In genomic region chr19:1863638-1864479, GRCh38 we compare ENCODE assay signal across 8 cellular contexts. TPM values are rescaled to one million over a fixed set of nuclear protein-coding genes. Genes with fewer than 3 reads are reported as not detected.
A peak's percentile ranks its signal among the peaks of the same experiment; 100 is the strongest.
DNase-seq lines count a peak whose midpoint lies in the region; ATAC-seq and TF ChIP-seq lines count a peak whose summit lies in the region.

No MANE protein-coding gene starts in this region.

- peak; percentile 56 for ATAC-seq in GM19025 (IDR thresholded peaks at IDR 0.05; ENCODE audit: low read depth, unreplicated experiment)
- ATAC-seq in HG03196 (IDR thresholded peaks at IDR 0.05; ENCODE audit: unreplicated experiment) = peak; percentile 53
- ATAC-seq in activated CD4-positive, alpha-beta T cell treated with anti-CD3 and anti-CD28 coated beads for 36 hours = peak; percentile 75

- peak overlapping the region; percentile 72 for H3K27ac Mint-ChIP-seq in activated CD4-positive, alpha-beta T cell treated with anti-CD3 and anti-CD28 coated beads for 36 hours
- H3K27ac Mint-ChIP-seq in chondrocyte (ENCODE audit: unreplicated experiment) = peak overlapping the region; percentile 73

- POLR2A ChIA-PET in activated CD4-positive, alpha-beta T cell treated with anti-CD3 and anti-CD28 coated beads for 36 hours (lab: Charles Lee) = interaction anchor here (0.9 to 1.0 kb wide), 2 partner anchors 11 to 13 kb away, joined by 3 to 4 read pairs; no protein-coding TSS in a partner anchor

- peaks cover 37% of the 10 kb centered on the region for H3K4me1 Mint-ChIP-seq in activated CD4-positive, alpha-beta T cell treated with anti-CD3 and anti-CD28 coated beads for 36 hours
- peaks cover 28% of the 10 kb centered on the region for H3K4me1 Mint-ChIP-seq in chondrocyte (ENCODE audit: low read depth)

- intact Hi-C loops in activated CD4-positive, alpha-beta T cell treated with anti-CD3 and anti-CD28 coated beads for 36 hours (cut with DNase I, micrococcal nuclease) = loop anchor here (1.0 to 5.0 kb wide), 23 partner anchors 9 to 1642 kb away; partner anchors contain the start of genes ADAT3 (in 2 of the 2), REXO1 (in 2 of the 2), SCAMP4 (in 2 of the 2) and ABHD17A (in 1 of the 2)

- peak overlapping the region; percentile 68 for H3K4me3 Mint-ChIP-seq in activated CD4-positive, alpha-beta T cell treated with anti-CD3 and anti-CD28 coated beads for 36 hours
- H3K4me3 Mint-ChIP-seq in chondrocyte (ENCODE audit: unreplicated experiment) = peak overlapping the region; percentile 72

- DNase-seq in AG09319 (ENCODE audit: extremely low read depth, low read depth) = peak; percentile 90
- DNase-seq in NCI-H345 treated with DMSO at 0.1 percent for 48 hours (lab: John Stamatoyannopoulos, UW; ENCODE audit: unreplicated experiment) = peak; percentile 75
- DNase-seq in activated CD4-positive, alpha-beta T cell treated with anti-CD3 and anti-CD28 coated beads for 36 hours = peak; percentile 97
- DNase-seq in chondrocyte (ENCODE audit: low spot score) = peak; percentile 94
- DNase-seq in left kidney (ENCODE audit: low read depth, low spot score) = peak; percentile 97
- DNase-seq in stimulated activated CD4-positive, alpha-beta T cell treated with anti-CD3 and anti-CD28 coated beads, Interleukin-1b, Interleukin-23, amount 100 ng/mL, for 4 hours (ENCODE audit: low read depth in 2 of 2) = peak; percentile 88 to 94

- peaks cover 8% of the 10 kb centered on the region for H3K36me3 Mint-ChIP-seq in activated CD4-positive, alpha-beta T cell treated with anti-CD3 and anti-CD28 coated beads for 36 hours (ENCODE audit: low read depth)
- no peaks in the 10 kb centered on the region for H3K36me3 Mint-ChIP-seq in chondrocyte (ENCODE audit: low read depth)

- H3K9me3 Mint-ChIP-seq in activated CD4-positive, alpha-beta T cell treated with anti-CD3 and anti-CD28 coated beads for 36 hours (ENCODE audit: low read depth) = no peaks in the 10 kb centered on the region
- H3K9me3 Mint-ChIP-seq in chondrocyte (ENCODE audit: low read depth) = no peaks in the 10 kb centered on the region

- no peak for TF ChIP-seq CTCF in AG09319 (IDR thresholded peaks at IDR 0.05; ENCODE audit: low read depth, low read length)
- no peak for TF ChIP-seq CTCF in chondrocyte (IDR thresholded peaks at IDR 0.05)

- CTCF ChIA-PET in activated CD4-positive, alpha-beta T cell treated with anti-CD3 and anti-CD28 coated beads for 36 hours (lab: Charles Lee) = interaction anchor here (1.0 to 1.7 kb wide), 2 partner anchors 11 to 22 kb away, joined by 3 to 8 read pairs; partner anchors contain the start of gene ABHD17A

- H3K27me3 Mint-ChIP-seq in activated CD4-positive, alpha-beta T cell treated with anti-CD3 and anti-CD28 coated beads for 36 hours = no peaks in the 10 kb centered on the region
- no peaks in the 10 kb centered on the region for H3K27me3 Mint-ChIP-seq in chondrocyte (ENCODE audit: low read depth)

RNA-seq across cellular contexts. Expression of gene KLF16, which starts 0.5 kb away (rescaled TPM):
- 10 to 100 TPM; 22.5 to 28.8 TPM for total RNA-seq in activated CD4-positive, alpha-beta T cell treated with anti-CD3 and anti-CD28 coated beads for 36 hours
- 25.0 to 38.9 TPM (median 38.9 TPM) in 3 replicates for total RNA-seq in chondrocyte

RNA-seq across cellular contexts. Expression of gene REXO1, which starts 15.6 kb away (rescaled TPM):
- total RNA-seq in activated CD4-positive, alpha-beta T cell treated with anti-CD3 and anti-CD28 coated beads for 36 hours = 10 to 100 TPM; 39.3 to 49.8 TPM
- total RNA-seq in chondrocyte = 22.2 to 24.9 TPM (median 24.9 TPM) in 3 replicates

RNA-seq across cellular contexts. Expression of gene ABHD17A, which starts 21.4 kb away (rescaled TPM):
- 10 to 100 TPM; 84.5 to 88.5 TPM for total RNA-seq in activated CD4-positive, alpha-beta T cell treated with anti-CD3 and anti-CD28 coated beads for 36 hours
- total RNA-seq in chondrocyte = 54.6 to 60.2 TPM (median 54.6 TPM) in 3 replicates

RNA-seq across cellular contexts. Expression of gene ADAT3, which starts 41.3 kb away (rescaled TPM):
- total RNA-seq in activated CD4-positive, alpha-beta T cell treated with anti-CD3 and anti-CD28 coated beads for 36 hours = 1 to 10 TPM; 5.6 to 6.1 TPM
- 3.2 to 4.3 TPM (median 3.6 TPM) in 3 replicates for total RNA-seq in chondrocyte

RNA-seq across cellular contexts. Expression of gene SCAMP4, which starts 41.3 kb away (rescaled TPM):
- total RNA-seq in activated CD4-positive, alpha-beta T cell treated with anti-CD3 and anti-CD28 coated beads for 36 hours = 10 to 100 TPM; 20.5 to 25.6 TPM
- 51.6 to 57.5 TPM (median 57.4 TPM) in 3 replicates for total RNA-seq in chondrocyte

Comparison
In these comparisons a context has a peak if more than half of its experiments do, and no peak if none do; other contexts are left out.
1. Peak in every context shown above with its lines: DNase-seq and ATAC-seq.